In genomic region chr19:35124098-35125060, GRCh38 we compare ENCODE assay signal across 8 cellular contexts. TPM values are rescaled to one million over a fixed set of nuclear protein-coding genes. Genes with fewer than 3 reads are reported as not detected.
A peak's percentile ranks its signal among the peaks of the same experiment; 100 is the strongest.
DNase-seq lines count a peak whose midpoint lies in the region; ATAC-seq, FAIRE-seq and TF ChIP-seq lines count a peak whose summit lies in the region.

No MANE protein-coding gene starts in this region.

- H3K27ac ChIP-seq in kidney (ENCODE audit: low read depth in 2 of 2, low read length in 2 of 2): peak overlapping the region; percentile 75 to 89

- DNase-seq in COR-L47 (lab: John Stamatoyannopoulos, UW): peak; percentile 88
- peak; percentile 81 for DNase-seq in NCI-H1694 (lab: John Stamatoyannopoulos, UW)
- peak; percentile 89 to 90 for DNase-seq in T47D (ENCODE audit: low read depth in 1 of 2, low spot score in 1 of 2)
- peak; percentile 98 for DNase-seq in kidney
- DNase-seq in stimulated activated CD4-positive, alpha-beta T cell treated with anti-CD3 and anti-CD28 coated beads, Interleukin-15, amount 100 ng/mL, for 48 hours (ENCODE audit: low read depth in 2 of 2): peak; percentile 80 to 84
- DNase-seq in NK-92 (lab: John Stamatoyannopoulos, UW; ENCODE audit: unreplicated experiment): no peak

- intact Hi-C loops in kidney (cut with DNase I): no loop called here

- no peak for FAIRE-seq in kidney (lab: Jason Lieb, UNC)

- no peaks in the 10 kb centered on the region for H3K9me3 ChIP-seq in kidney (ENCODE audit: control insufficient read depth in 1 of 2, low read length in 2 of 2)

- H3K9ac ChIP-seq in kidney (ENCODE audit: low read length in 2 of 2): peak overlapping the region; percentile 67 to 88

- peak; percentile 49 for ATAC-seq in GM21576 (IDR thresholded peaks at IDR 0.05; ENCODE audit: unreplicated experiment)

- peak overlapping the region; percentile 60 for H3K4me3 ChIP-seq in WI38 (ENCODE audit: low read depth, low read length)
- peak overlapping the region; percentile 77 to 79 for H3K4me3 ChIP-seq in kidney (ENCODE audit: low read length in 2 of 2)

- H3K4me1 ChIP-seq in kidney (ENCODE audit: control insufficient read depth in 1 of 2, insufficient read depth in 1 of 2, low read depth in 1 of 2, low read length in 2 of 2): peaks cover 0 to 9% of the 10 kb centered on the region in 2 donors

- in situ Hi-C loops in T47D (cut with HindIII; ENCODE audit: low pct_unique_long_range_greater_than_20kb, low sequenced_read_pairs): no loop called here

- TF ChIP-seq CTCF in WI38 (IDR thresholded peaks at IDR 0.05; ENCODE audit: low read depth, low read length): no peak
- TF ChIP-seq CTCF in kidney (IDR thresholded peaks at IDR 0.05; ENCODE audit: borderline replicate concordance, extremely low read depth, insufficient read depth): no peak

- no peaks in the 10 kb centered on the region for H3K36me3 ChIP-seq in kidney (ENCODE audit: control insufficient read depth in 1 of 2, insufficient read depth in 2 of 2, low read length in 2 of 2)

RNA-seq across cellular contexts. Expression of gene FXYD3, which starts 8.8 kb away (rescaled TPM):
- total RNA-seq in kidney: 33.7 TPM
- 26.4 TPM for polyA plus RNA-seq in kidney (ENCODE audit: insufficient read depth, low read depth, low replicate concordance)

RNA-seq across cellular contexts. Expression of gene LGI4, which starts 10.5 kb away (rescaled TPM):
- total RNA-seq in kidney: 7.5 TPM
- polyA plus RNA-seq in kidney (ENCODE audit: insufficient read depth, low read depth, low replicate concordance): 5.1 TPM

RNA-seq across cellular contexts. Expression of gene FXYD1, which starts 14.2 kb away (rescaled TPM):
- 31.8 TPM for total RNA-seq in kidney
- 39.0 TPM for polyA plus RNA-seq in kidney (ENCODE audit: insufficient read depth, low read depth, low replicate concordance)

RNA-seq across cellular contexts. Expression of gene FXYD7, which starts 18.7 kb away (rescaled TPM):
- 0.94 TPM for total RNA-seq in kidney
- polyA plus RNA-seq in kidney (ENCODE audit: insufficient read depth, low read depth, low replicate concordance): not detected

RNA-seq across cellular contexts. Expression of gene FXYD5, which starts 30.2 kb away (rescaled TPM):
- 84.5 TPM for total RNA-seq in kidney
- polyA plus RNA-seq in kidney (ENCODE audit: insufficient read depth, low read depth, low replicate concordance): 41.9 TPM
